Comparison of ENCODE assay signal across 12 cellular contexts in genomic region chr11:119099707-119100106, GRCh38. TPM values are rescaled to one million over a fixed set of nuclear protein-coding genes. Genes with fewer than 3 reads are reported as not detected.
DNase-seq lines count a peak whose midpoint lies in the region; ATAC-seq, FAIRE-seq and TF ChIP-seq lines count a peak whose summit lies in the region.
"Had no signal": no experiment of that assay in that cellular context is flagged by ENCODE, and none has a peak within 500 bp of the region (broad histone marks: within the 10 kb centered on the region; RNA-seq: fewer than 3 reads in every experiment).

No MANE protein-coding gene starts in this region.

- no peak overlapping the region for H2AFZ ChIP-seq in H9 (ENCODE audit: low read length)
- H2AFZ ChIP-seq in keratinocyte (ENCODE audit: control insufficient read depth, low read length): no peak overlapping the region

- FAIRE-seq in keratinocyte (lab: Jason Lieb, UNC): no peak
- FAIRE-seq in frontal cortex (lab: Jason Lieb, UNC): no peak

- H3K4me1 Mint-ChIP-seq in CD4-positive, CD25-positive, alpha-beta regulatory T cell: peaks cover 17 to 62% (median 33%) of the 10 kb centered on the region in 4 donors
- H3K4me1 Mint-ChIP-seq in H9: peaks cover 24 to 28% of the 10 kb centered on the region in 2 experiments

- no peak overlapping the region for H4K8ac ChIP-seq in H9 (replicated peaks; ENCODE audit: insufficient read length, low read depth, low read length)

- H3K4me3 ChIP-seq in CD4-positive, CD25-positive, alpha-beta regulatory T cell (ENCODE audit: low read depth, low read length): no peak overlapping the region
- H3K4me3 ChIP-seq in keratinocyte (ENCODE audit: control insufficient read depth in 2 of 3, extremely low read depth in 1 of 3, insufficient read depth in 2 of 3, low read depth in 1 of 3, low read length in 3 of 3): peak overlapping the region in 1 of 3 experiments; percentile 86

- peaks cover 16% of the 10 kb centered on the region for H3K36me3 ChIP-seq in CD4-positive, CD25-positive, alpha-beta regulatory T cell (ENCODE audit: control insufficient read depth, insufficient read depth, low read length)
- H3K36me3 ChIP-seq in keratinocyte (ENCODE audit: control insufficient read depth in 2 of 2, extremely low read depth in 1 of 2, insufficient read depth in 2 of 2, low read length in 2 of 2): peaks cover 12 to 22% of the 10 kb centered on the region in 2 experiments

- peaks cover 27% of the 10 kb centered on the region for H3K36me3 Mint-ChIP-seq in CD4-positive, CD25-positive, alpha-beta regulatory T cell
- peaks cover 21 to 32% (median 28%) of the 10 kb centered on the region in 3 experiments; a peak in 6 of 7 replicates for H3K36me3 Mint-ChIP-seq in H9 (ENCODE audit: insufficient read depth in 1 of 3, low read depth in 3 of 3)

- H3K79me2 ChIP-seq in H9 (ENCODE audit: insufficient read depth, low read length) (peaks cover 4% of the 10 kb centered on the region; the same call in 1 of the 2 replicates), keratinocyte (ENCODE audit: control insufficient read depth, insufficient read depth, low read length) (peaks cover 26% of the 10 kb centered on the region)

- no peak overlapping the region for H3K56ac ChIP-seq in H9 (ENCODE audit: insufficient read length, low read depth, low read length)

- H2AK5ac ChIP-seq in H9 (ENCODE audit: insufficient read length, low read length): no peak overlapping the region

- no peaks in the 10 kb centered on the region for H4K20me1 ChIP-seq in H9 (ENCODE audit: control insufficient read depth, insufficient read depth, insufficient read length)
- no peaks in the 10 kb centered on the region for H4K20me1 ChIP-seq in keratinocyte (ENCODE audit: control insufficient read depth, extremely low read depth, insufficient read depth, low read length)

- peaks cover 16% of the 10 kb centered on the region for H3K23me2 ChIP-seq in H9 (ENCODE audit: insufficient read length, low read depth, low read length, poor library complexity, severe bottlenecking)

- TF ChIP-seq CTCF in H9 (conservative IDR thresholded peaks at IDR 0.05) (no peak), VCaP (conservative IDR thresholded peaks at IDR 0.05) (no peak), keratinocyte (optimal IDR thresholded peaks at IDR 0.05 in 1 of 3, IDR thresholded peaks at IDR 0.05 in 1 of 3, conservative IDR thresholded peaks at IDR 0.05 in 1 of 3; ENCODE audit: extremely low read depth in 1 of 3, insufficient read depth in 2 of 3, low read length in 3 of 3) (no peak)

- H3K79me1 ChIP-seq in H9 (ENCODE audit: insufficient read depth, low read depth, low read length, poor library complexity, severe bottlenecking): no peaks in the 10 kb centered on the region

- no CpG with 5 or more reads among the region's 6 CpGs for WGBS in H9 (ENCODE audit: extremely low coverage, insufficient read length, low lambda C conversion rate)

- H3K4me3 Mint-ChIP-seq in CD4-positive, CD25-positive, alpha-beta regulatory T cell: peak overlapping the region; percentile 87 to 98 (median 96)
- peak overlapping the region in 1 of 2 experiments; percentile 85; a peak in 2 of 5 replicates for H3K4me3 Mint-ChIP-seq in H9

- no peak overlapping the region for H2BK12ac ChIP-seq in H9 (ENCODE audit: insufficient read length, low read depth, low read length)

- no peak overlapping the region for H3K23ac ChIP-seq in H9 (ENCODE audit: insufficient read length, low read depth, low read length)

- H4K5ac ChIP-seq in H9 (ENCODE audit: insufficient read length, low read depth, low read length): no peak overlapping the region

- no peaks in the 10 kb centered on the region for H3K27me3 Mint-ChIP-seq in CD4-positive, CD25-positive, alpha-beta regulatory T cell
- no peaks in the 10 kb centered on the region for H3K27me3 Mint-ChIP-seq in H9 (ENCODE audit: low read depth)

- no peak overlapping the region for H3K27ac ChIP-seq in CD4-positive, CD25-positive, alpha-beta regulatory T cell (ENCODE audit: insufficient read depth, low read length, poor library complexity, severe bottlenecking)
- H3K27ac ChIP-seq in H9 (ENCODE audit: insufficient read length, low read depth, low read length): no peak overlapping the region
- H3K27ac ChIP-seq in VCaP: peak overlapping the region; percentile 99
- H3K27ac ChIP-seq in keratinocyte (ENCODE audit: control insufficient read depth, insufficient read depth, low read length): no peak overlapping the region
- H3K27ac ChIP-seq: right atrium auricular region had no signal

- no peak overlapping the region for H3T11ph ChIP-seq in H9 (ENCODE audit: low read length)

- H3K9me3 ChIP-seq in CD4-positive, CD25-positive, alpha-beta regulatory T cell (ENCODE audit: control insufficient read depth in 2 of 2, low read length in 2 of 2): no peaks in the 10 kb centered on the region
- H3K9me3 ChIP-seq in H9 (ENCODE audit: control insufficient read depth, low read depth, low read length) (no peaks in the 10 kb centered on the region), keratinocyte (ENCODE audit: control insufficient read depth, low read depth, low read length) (no peaks in the 10 kb centered on the region)
- H3K9me3 ChIP-seq: right atrium auricular region had no signal

- H2BK20ac ChIP-seq in H9 (ENCODE audit: low read depth, low read length, poor library complexity, severe bottlenecking): no peak overlapping the region

- DNase-seq in CD4-positive, CD25-positive, alpha-beta regulatory T cell: no peak
- DNase-seq in H9 (no peak), keratinocyte (ENCODE audit: low read depth, low spot score) (no peak), frontal cortex (ENCODE audit: low spot score in 2 of 2) (no peak)
- no peak for DNase-seq in activated CD4-positive, CD25-positive, alpha-beta regulatory T cell (lab: John Stamatoyannopoulos, UW)
- DNase-seq: central memory CD4-positive, alpha-beta T cell; midbrain; NCI-H774; substantia nigra had no signal

- no peak overlapping the region for H3K18ac ChIP-seq in H9 (ENCODE audit: insufficient read length, low read depth, low read length)

- H3K14ac ChIP-seq in H9 (ENCODE audit: insufficient read depth, low read length): no peak overlapping the region

- peaks cover 31% of the 10 kb centered on the region for H3K4me1 ChIP-seq in CD4-positive, CD25-positive, alpha-beta regulatory T cell (ENCODE audit: control insufficient read depth, insufficient read depth, low read length, poor library complexity, severe bottlenecking)
- no peaks in the 10 kb centered on the region for H3K4me1 ChIP-seq in H9 (ENCODE audit: insufficient read depth, low read length)
- H3K4me1 ChIP-seq in keratinocyte (ENCODE audit: control insufficient read depth, extremely low read depth, insufficient read depth, low read length): peaks cover 26% of the 10 kb centered on the region

- no peak overlapping the region for H4K91ac ChIP-seq in H9 (ENCODE audit: insufficient read length, low read depth, low read length)

- H2BK15ac ChIP-seq in H9 (ENCODE audit: low read depth, low read length): no peak overlapping the region

- no peak overlapping the region for H3K4ac ChIP-seq in H9 (ENCODE audit: low read depth, low read length)

- H2BK5ac ChIP-seq in H9 (ENCODE audit: insufficient read length, low read length): no peak overlapping the region

- H2BK120ac ChIP-seq in H9 (ENCODE audit: low read depth, low read length, poor library complexity, severe bottlenecking): no peak overlapping the region

- dilution Hi-C loops in keratinocyte (cut with MboI; ENCODE audit: extremely low pct_ligation_motif_present, low sequenced_read_pairs): no loop called here

- no peaks in the 10 kb centered on the region for H3K9me1 ChIP-seq in keratinocyte (ENCODE audit: control insufficient read depth, extremely low read depth, insufficient read depth, low read length)

- no peaks in the 10 kb centered on the region for H3K27me3 ChIP-seq in CD4-positive, CD25-positive, alpha-beta regulatory T cell (ENCODE audit: control insufficient read depth, insufficient read depth, low read length)
- no peaks in the 10 kb centered on the region for H3K27me3 ChIP-seq in H9 (ENCODE audit: insufficient read depth, low read length)
- no peaks in the 10 kb centered on the region for H3K27me3 ChIP-seq in keratinocyte (ENCODE audit: control insufficient read depth, extremely low read depth, insufficient read depth, low read length)
- H3K27me3 ChIP-seq: right atrium auricular region had no signal

- H3K9ac ChIP-seq in H9 (ENCODE audit: extremely low read depth, insufficient read length, low read length) (no peak overlapping the region), keratinocyte (ENCODE audit: control insufficient read depth, extremely low read depth, insufficient read depth, low read length) (no peak overlapping the region)

- peak overlapping the region in 1 of 3 donors; percentile 85 for H3K27ac Mint-ChIP-seq in CD4-positive, CD25-positive, alpha-beta regulatory T cell
- H3K27ac Mint-ChIP-seq in H9: no peak overlapping the region

- H3K4me2 ChIP-seq in H9 (ENCODE audit: insufficient read depth, insufficient read length, low read length) (peak overlapping the region; percentile 91), keratinocyte (ENCODE audit: control insufficient read depth, extremely low read depth, insufficient read depth, low read depth, low read length) (peak overlapping the region; percentile 97)

- ATAC-seq in CD4-positive, CD25-positive, alpha-beta regulatory T cell (ENCODE audit: low read depth in 2 of 2): no peak
- ATAC-seq in HG02870 (IDR thresholded peaks at IDR 0.05; ENCODE audit: unreplicated experiment): no peak

- no peaks in the 10 kb centered on the region for H3K9me3 Mint-ChIP-seq in CD4-positive, CD25-positive, alpha-beta regulatory T cell
- H3K9me3 Mint-ChIP-seq in H9: no peaks in the 10 kb centered on the region; a peak in 1 of 5 replicates

RNA-seq across cellular contexts. Expression of gene DPAGT1, which starts 1.9 kb away (rescaled TPM):
- 22.5 TPM for total RNA-seq in CD4-positive, CD25-positive, alpha-beta regulatory T cell
- 10 to 100 TPM; 28.6 to 35.2 (median 32.6) TPM for polyA plus RNA-seq in CD4-positive, CD25-positive, alpha-beta regulatory T cell
- total RNA-seq in H9 (2021): 43.6 and 44.5 TPM in 2 replicates
- 59.7 to 75.4 TPM (median 60.4 TPM) in 3 replicates for polyA plus RNA-seq in keratinocyte
- 10.2 TPM for polyA plus RNA-seq in keratinocyte (2011; ENCODE audit: low read depth)
- 35.9 and 52.5 TPM in 2 replicates for polyA plus RNA-seq in keratinocyte (2011; cell fraction: cytosol; rRNA removed)
- 189 and 239 TPM in 2 replicates for polyA plus RNA-seq in keratinocyte (2011; cell fraction: nucleus; rRNA removed)
- 28.4 and 34.3 TPM in 2 replicates for polyA plus RNA-seq in keratinocyte (2012; ENCODE audit: low replicate concordance)
- polyA minus RNA-seq in keratinocyte: 91.8 to 112 TPM (median 99.5 TPM) in 3 replicates
- 50.5 TPM for polyA minus RNA-seq in keratinocyte (2011; cell fraction: cytosol; rRNA and poly(A)+ RNA removed)
- 85.9 and 92.7 TPM in 2 replicates for polyA minus RNA-seq in keratinocyte (2011; cell fraction: nucleus; rRNA and poly(A)+ RNA removed)
- 5.3 TPM for total RNA-seq in frontal cortex

RNA-seq across cellular contexts. Expression of gene C2CD2L, which starts 7.4 kb away (rescaled TPM):
- 21.1 TPM for total RNA-seq in CD4-positive, CD25-positive, alpha-beta regulatory T cell
- 1 to 10 TPM; 2.1 to 4.6 (median 4.5) TPM for polyA plus RNA-seq in CD4-positive, CD25-positive, alpha-beta regulatory T cell
- total RNA-seq in H9 (2021) (5.5 and 5.6 TPM in 2 replicates), frontal cortex (11.4 TPM)
- polyA plus RNA-seq in keratinocyte: 2.8 to 3.6 TPM (median 2.9 TPM) in 3 replicates
- polyA plus RNA-seq in keratinocyte (2011; ENCODE audit: low read depth): 12.0 TPM
- 2.0 and 2.2 TPM in 2 replicates for polyA plus RNA-seq in keratinocyte (2011; cell fraction: cytosol; rRNA removed)
- 7.9 and 10.3 TPM in 2 replicates for polyA plus RNA-seq in keratinocyte (2011; cell fraction: nucleus; rRNA removed)
- 3.8 and 8.4 TPM in 2 replicates for polyA plus RNA-seq in keratinocyte (2012; ENCODE audit: low replicate concordance)
- polyA minus RNA-seq in keratinocyte: 4.4 to 11.3 TPM (median 5.4 TPM) in 3 replicates
- 4.2 TPM for polyA minus RNA-seq in keratinocyte (2011; cell fraction: cytosol; rRNA and poly(A)+ RNA removed)
- polyA minus RNA-seq in keratinocyte (2011; cell fraction: nucleus; rRNA and poly(A)+ RNA removed): 7.7 and 8.5 TPM in 2 replicates

RNA-seq across cellular contexts. Expression of gene HMBS, which starts 15.0 kb away (rescaled TPM):
- total RNA-seq in CD4-positive, CD25-positive, alpha-beta regulatory T cell: 5.9 TPM
- 10 to 100 TPM; 11.2 to 15.5 (median 13.6) TPM for polyA plus RNA-seq in CD4-positive, CD25-positive, alpha-beta regulatory T cell
- total RNA-seq in H9 (2021) (57.2 and 57.7 TPM in 2 replicates), frontal cortex (3.7 TPM)
- polyA plus RNA-seq in keratinocyte: 43.5 to 52.0 TPM (median 48.7 TPM) in 3 replicates
- polyA plus RNA-seq in keratinocyte (2011; ENCODE audit: low read depth): 13.8 TPM
- 40.8 and 42.6 TPM in 2 replicates for polyA plus RNA-seq in keratinocyte (2011; cell fraction: cytosol; rRNA removed)
- polyA plus RNA-seq in keratinocyte (2011; cell fraction: nucleus; rRNA removed): 39.2 and 43.5 TPM in 2 replicates
- polyA plus RNA-seq in keratinocyte (2012; ENCODE audit: low replicate concordance): 19.8 and 42.8 TPM in 2 replicates
- polyA minus RNA-seq in keratinocyte: 35.2 to 44.8 TPM (median 38.1 TPM) in 3 replicates
- 29.9 TPM for polyA minus RNA-seq in keratinocyte (2011; cell fraction: cytosol; rRNA and poly(A)+ RNA removed)
- polyA minus RNA-seq in keratinocyte (2011; cell fraction: nucleus; rRNA and poly(A)+ RNA removed): 14.7 and 15.7 TPM in 2 replicates

RNA-seq across cellular contexts. Expression of gene HINFP, which starts 21.7 kb away (rescaled TPM):
- total RNA-seq in CD4-positive, CD25-positive, alpha-beta regulatory T cell: 24.4 TPM
- 10 to 100 TPM in 3 of 4 donors, 1 to 10 TPM in 1; 10.0 to 18.1 (median 13.3) TPM for polyA plus RNA-seq in CD4-positive, CD25-positive, alpha-beta regulatory T cell
- total RNA-seq in H9 (2021) (42.1 and 42.4 TPM in 2 replicates), frontal cortex (24.5 TPM)
- 15.6 to 21.9 TPM (median 18.5 TPM) in 3 replicates for polyA plus RNA-seq in keratinocyte
- 28.1 TPM for polyA plus RNA-seq in keratinocyte (2011; ENCODE audit: low read depth)
- polyA plus RNA-seq in keratinocyte (2011; cell fraction: cytosol; rRNA removed): 11.0 and 11.4 TPM in 2 replicates
- 54.0 and 55.8 TPM in 2 replicates for polyA plus RNA-seq in keratinocyte (2011; cell fraction: nucleus; rRNA removed)
- polyA plus RNA-seq in keratinocyte (2012; ENCODE audit: low replicate concordance): 9.9 and 22.4 TPM in 2 replicates
- 18.5 to 47.8 TPM (median 31.0 TPM) in 3 replicates for polyA minus RNA-seq in keratinocyte
- polyA minus RNA-seq in keratinocyte (2011; cell fraction: cytosol; rRNA and poly(A)+ RNA removed): 18.8 TPM
- polyA minus RNA-seq in keratinocyte (2011; cell fraction: nucleus; rRNA and poly(A)+ RNA removed): 13.1 and 29.6 TPM in 2 replicates

RNA-seq across cellular contexts. Expression of gene VPS11, which starts 32.1 kb away (rescaled TPM):
- 78.8 TPM for total RNA-seq in CD4-positive, CD25-positive, alpha-beta regulatory T cell
- 10 to 100 TPM; 53.2 to 59.2 (median 56.9) TPM for polyA plus RNA-seq in CD4-positive, CD25-positive, alpha-beta regulatory T cell
- total RNA-seq in H9 (2021): 17.5 and 18.6 TPM in 2 replicates
- polyA plus RNA-seq in keratinocyte: 9.0 to 18.9 TPM (median 12.1 TPM) in 3 replicates
- polyA plus RNA-seq in keratinocyte (2011; ENCODE audit: low read depth): 21.7 TPM
- polyA plus RNA-seq in keratinocyte (2011; cell fraction: cytosol; rRNA removed): 9.2 and 12.5 TPM in 2 replicates
- 22.8 and 28.2 TPM in 2 replicates for polyA plus RNA-seq in keratinocyte (2011; cell fraction: nucleus; rRNA removed)
- polyA plus RNA-seq in keratinocyte (2012; ENCODE audit: low replicate concordance): 18.6 and 44.7 TPM in 2 replicates
- polyA minus RNA-seq in keratinocyte: 24.4 to 37.2 TPM (median 29.3 TPM) in 3 replicates
- 13.2 TPM for polyA minus RNA-seq in keratinocyte (2011; cell fraction: cytosol; rRNA and poly(A)+ RNA removed)
- 11.3 and 15.9 TPM in 2 replicates for polyA minus RNA-seq in keratinocyte (2011; cell fraction: nucleus; rRNA and poly(A)+ RNA removed)
- total RNA-seq in frontal cortex: 26.1 TPM
